In genomic region chr5:86865396-86865795, GRCh38 we compare ENCODE assay signal across 22 cellular contexts.
A peak's percentile ranks its signal among the peaks of the same experiment; 100 is the strongest.
DNase-seq lines count a peak whose midpoint lies in the region; ATAC-seq and TF ChIP-seq lines count a peak whose summit lies in the region.
"Had no signal": no experiment of that assay in that cellular context is flagged by ENCODE, and none has a peak within 500 bp of the region (broad histone marks: within the 10 kb centered on the region; RNA-seq: fewer than 3 reads in every experiment).

No MANE protein-coding gene starts in this region.

- no peaks in the 10 kb centered on the region for H3K4me1 ChIP-seq in PC-3 (ENCODE audit: insufficient read depth, low read length)
- H3K4me1 ChIP-seq in Karpas-422 (ENCODE audit: low read length), result peaks cover 7% of the 10 kb centered on the region

- no peak; the same call in 1 of the 2 replicates for ATAC-seq in PC-3
- ATAC-seq in HG02938 (IDR thresholded peaks at IDR 0.05; ENCODE audit: unreplicated experiment), result no peak
- no peak for ATAC-seq in HG02678 (IDR thresholded peaks at IDR 0.05; ENCODE audit: unreplicated experiment)
- ATAC-seq: T-cell had no signal

- H3K36me3 ChIP-seq in PC-3 (ENCODE audit: low read depth, low read length) (no peaks in the 10 kb centered on the region), Karpas-422 (ENCODE audit: insufficient read depth, low read length) (no peaks in the 10 kb centered on the region)
- H3K36me3 ChIP-seq: SJCRH30 had no signal

- no peaks in the 10 kb centered on the region for H3K36me3 Mint-ChIP-seq in progenitor cell of endocrine pancreas (ENCODE audit: insufficient read depth)
- H3K36me3 Mint-ChIP-seq: CD8-positive, alpha-beta memory T cell; T-cell had no signal

- no peak overlapping the region for H3K9ac ChIP-seq in PC-3 (ENCODE audit: low read length)
- H3K9ac ChIP-seq in Karpas-422 (ENCODE audit: low read length), result no peak overlapping the region
- H3K9ac ChIP-seq: KMS-11 had no signal

- no peak overlapping the region for H3K27ac ChIP-seq in PC-3 (ENCODE audit: low read length)
- H3K27ac ChIP-seq in Karpas-422 (ENCODE audit: low read length), result no peak overlapping the region
- H3K27ac ChIP-seq: C4-2B, KMS-11, SJCRH30 had no signal

- no peaks in the 10 kb centered on the region for H3K27me3 Mint-ChIP-seq in progenitor cell of endocrine pancreas

- no peaks in the 10 kb centered on the region for H3F3A ChIP-seq in PC-3 (ENCODE audit: low read length, unreplicated experiment)

- no TSS peak for BruUV-seq in PC-3 (replicated peaks; lab: Mats Ljungman, UMichigan)

- peak; percentile 13 for DNase-seq in NCI-H2227 treated with DMSO at 0.1 percent for 48 hours (lab: John Stamatoyannopoulos, UW)
- no peak for DNase-seq in NCI-H2227 (lab: John Stamatoyannopoulos, UW; ENCODE audit: unreplicated experiment)
- peak; percentile 35 for DNase-seq in PC-3
- DNase-seq in fibroblast of villous mesenchyme (ENCODE audit: low read depth), result peak; percentile 2
- DNase-seq in Karpas-422, result no peak
- no peak for DNase-seq in progenitor cell of endocrine pancreas (ENCODE audit: low spot score, unreplicated experiment)
- DNase-seq: 8988T; Calu3; CD8-positive, alpha-beta memory T cell; DMS53; GF-D8; H7; IMR-90; NCI-H1105 treated with DMSO at 0.1 percent for 48 hours; NCI-H510A treated with DMSO at 0.1 percent for 48 hours; NCI-H774; SJCRH30; T-cell had no signal

- H3K4me3 ChIP-seq in PC-3 (ENCODE audit: low read length) (no peak overlapping the region), fibroblast of villous mesenchyme (ENCODE audit: low read depth, low read length) (no peak overlapping the region), Karpas-422 (ENCODE audit: low read length) (no peak overlapping the region)
- H3K4me3 ChIP-seq: SJCRH30 had no signal

- H4K20me1 ChIP-seq in PC-3 (ENCODE audit: low read length), result no peaks in the 10 kb centered on the region
- no peaks in the 10 kb centered on the region for H4K20me1 ChIP-seq in Karpas-422 (ENCODE audit: insufficient read depth, low read depth, low read length)

- H3K9me3 ChIP-seq in PC-3 (ENCODE audit: low read length) (no peaks in the 10 kb centered on the region), Karpas-422 (ENCODE audit: low read length) (no peaks in the 10 kb centered on the region)
- H3K9me3 ChIP-seq: SJCRH30 had no signal

- no peak for TF ChIP-seq CTCF in PC-3 (conservative IDR thresholded peaks at IDR 0.05; ENCODE audit: low read depth, low read length)
- TF ChIP-seq CTCF in fibroblast of villous mesenchyme (IDR thresholded peaks at IDR 0.05; ENCODE audit: insufficient read depth, low read depth, low read length), result no peak
- TF ChIP-seq CTCF in progenitor cell of endocrine pancreas (IDR thresholded peaks at IDR 0.05; ENCODE audit: unreplicated experiment), result no peak

- no peak overlapping the region for H3K27ac Mint-ChIP-seq in progenitor cell of endocrine pancreas
- H3K27ac Mint-ChIP-seq: CD8-positive, alpha-beta memory T cell; T-cell had no signal

- H3K9me2 ChIP-seq in PC-3 (replicated peaks; ENCODE audit: low read length) (no peaks in the 10 kb centered on the region), Karpas-422 (replicated peaks; ENCODE audit: insufficient read depth, low read length) (no peaks in the 10 kb centered on the region)

- H3K27me3 ChIP-seq in PC-3 (ENCODE audit: low read length), result no peaks in the 10 kb centered on the region
- H3K27me3 ChIP-seq in Karpas-422 (ENCODE audit: low read length), result no peaks in the 10 kb centered on the region
- H3K27me3 ChIP-seq: SJCRH30 had no signal

- no peak overlapping the region for H3K4me3 Mint-ChIP-seq in progenitor cell of endocrine pancreas (ENCODE audit: low read depth)
- H3K4me3 Mint-ChIP-seq: CD8-positive, alpha-beta memory T cell; T-cell had no signal

- intact Hi-C loops in PC-3 (cut with micrococcal nuclease), result no loop called here

- no peaks in the 10 kb centered on the region for H3K4me1 Mint-ChIP-seq in progenitor cell of endocrine pancreas (ENCODE audit: low read depth)
- H3K4me1 Mint-ChIP-seq: CD8-positive, alpha-beta memory T cell; T-cell had no signal

- POLR2A ChIA-PET in PC-3 (lab: Charles Lee; ENCODE audit: unreplicated experiment), result no interaction called here

- H3K79me2 ChIP-seq in PC-3 (ENCODE audit: low read length), result no peaks in the 10 kb centered on the region
- no peaks in the 10 kb centered on the region for H3K79me2 ChIP-seq in Karpas-422 (ENCODE audit: low read length)

- H3K9me3 Mint-ChIP-seq in progenitor cell of endocrine pancreas (ENCODE audit: low read depth), result no peaks in the 10 kb centered on the region
- H3K9me3 Mint-ChIP-seq: CD8-positive, alpha-beta memory T cell; T-cell had no signal

- H2AFZ ChIP-seq in PC-3 (ENCODE audit: low read length) (no peak overlapping the region), Karpas-422 (ENCODE audit: low read length) (no peak overlapping the region)

- CTCF ChIA-PET in PC-3 (lab: Charles Lee), result no interaction called here

- H3K4me2 ChIP-seq in PC-3 (ENCODE audit: low read length) (no peak overlapping the region), Karpas-422 (ENCODE audit: low read depth, low read length, poor library complexity, severe bottlenecking) (no peak overlapping the region)
- H3K4me2 ChIP-seq: KMS-11 had no signal

Comparison
In these comparisons a context has a peak if more than half of its experiments do, and no peak if none do; other contexts are left out.
1. DNase-seq: peak in NCI-H2227 treated with DMSO at 0.1 percent for 48 hours (single experiment), PC-3 (single experiment) and fibroblast of villous mesenchyme (single experiment); none in NCI-H2227 (single experiment), Karpas-422 (single experiment) and progenitor cell of endocrine pancreas (single experiment).